ENCODE assay signal across 18 cellular contexts in the genomic region with DNA sequence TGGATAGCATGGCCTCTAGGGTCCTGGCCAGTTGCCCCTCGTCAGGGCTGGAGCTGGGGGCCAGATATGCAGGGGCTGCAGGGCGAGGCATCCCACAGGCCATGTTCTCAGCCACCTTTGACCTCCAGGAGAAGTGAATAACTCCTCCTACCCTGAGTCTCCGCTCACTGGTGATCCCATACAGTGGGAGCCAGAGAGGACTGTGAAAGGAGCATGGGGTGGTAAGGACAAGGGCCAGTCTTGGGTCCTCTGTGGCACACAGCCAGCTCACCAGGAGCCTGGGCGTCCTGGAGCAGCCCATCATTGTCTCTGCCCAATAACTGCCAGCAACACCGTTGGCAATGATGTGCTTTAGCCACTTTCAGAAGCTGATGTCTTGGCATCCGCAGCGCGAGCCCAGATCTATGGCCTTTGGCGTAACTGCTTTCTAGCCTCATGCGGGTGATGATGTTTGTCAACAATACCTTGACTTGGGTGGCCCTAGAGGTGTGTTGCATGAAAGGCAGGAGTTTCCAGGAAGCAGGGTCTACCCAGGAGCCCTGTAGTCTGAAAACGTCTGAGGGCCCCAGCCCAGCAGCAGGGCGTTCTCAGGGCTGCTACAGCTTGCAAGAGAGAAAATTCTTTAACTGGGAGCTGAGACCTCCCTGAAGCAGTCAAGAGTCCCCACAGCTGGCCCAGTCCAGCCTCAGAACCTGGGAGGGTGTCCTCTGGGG.
A peak's percentile ranks its signal among the peaks of the same experiment; 100 is the strongest.
DNase-seq lines count a peak whose midpoint lies in the region; ATAC-seq and TF ChIP-seq lines count a peak whose summit lies in the region.
"Had no signal": no experiment of that assay in that cellular context is flagged by ENCODE, and none has a peak within 500 bp of the region (broad histone marks: within the 10 kb centered on the region; RNA-seq: fewer than 3 reads in every experiment).

No MANE protein-coding gene starts in this region.

- no peak for ATAC-seq in left lung
- no peak for ATAC-seq in sciatic nerve
- no peak for ATAC-seq in effector memory CD8-positive, alpha-beta T cell (replicated peaks)
- ATAC-seq in HG03469 (IDR thresholded peaks at IDR 0.05; ENCODE audit: unreplicated experiment): no peak
- ATAC-seq: CD8-positive, alpha-beta T cell had no signal

- no peaks in the 10 kb centered on the region for H3K9me3 ChIP-seq in left lung
- H3K9me3 ChIP-seq: HAP-1 had no signal

- H3K4me3 ChIP-seq in left lung: no peak overlapping the region
- H3K4me3 ChIP-seq: HAP-1 had no signal

- H3K27ac Mint-ChIP-seq in effector memory CD8-positive, alpha-beta T cell: no peak overlapping the region
- H3K27ac Mint-ChIP-seq: CD8-positive, alpha-beta T cell; IgD-negative memory B cell had no signal

- no peaks in the 10 kb centered on the region for H3K36me3 ChIP-seq in left lung
- H3K36me3 ChIP-seq: HAP-1 had no signal

- H3K27ac ChIP-seq in left lung: no peak overlapping the region
- H3K27ac ChIP-seq: 22Rv1, RWPE1 had no signal

- H3K27me3 Mint-ChIP-seq in effector memory CD8-positive, alpha-beta T cell: peaks cover 50 to 75% of the 10 kb centered on the region in 2 donors

- H3K4me1 Mint-ChIP-seq in effector memory CD8-positive, alpha-beta T cell (ENCODE audit: low read depth in 2 of 2): no peaks in the 10 kb centered on the region

- intact Hi-C loops in left lung (cut with DNase I): no loop called here
- intact Hi-C loops in sciatic nerve (cut with DNase I): no loop called here

- peaks cover 0 to 21% of the 10 kb centered on the region in 2 donors for H3K27me3 ChIP-seq in left lung

- H3K9me3 Mint-ChIP-seq in effector memory CD8-positive, alpha-beta T cell: no peaks in the 10 kb centered on the region
- H3K9me3 Mint-ChIP-seq: CD8-positive, alpha-beta T cell had no signal

- H3K4me1 ChIP-seq in left lung: no peaks in the 10 kb centered on the region
- H3K4me1 ChIP-seq: HAP-1 had no signal

- no peak for TF ChIP-seq CTCF in left lung (IDR thresholded peaks at IDR 0.05)

- H3K4me3 Mint-ChIP-seq in effector memory CD8-positive, alpha-beta T cell: no peak overlapping the region
- H3K4me3 Mint-ChIP-seq: CD8-positive, alpha-beta T cell; IgD-negative memory B cell had no signal

- H3K36me3 Mint-ChIP-seq in effector memory CD8-positive, alpha-beta T cell (ENCODE audit: insufficient read depth): peaks cover 7% of the 10 kb centered on the region
- H3K36me3 Mint-ChIP-seq: CD8-positive, alpha-beta T cell had no signal

- peak; percentile 18 for DNase-seq in activated CD4-positive, CD25-positive, alpha-beta regulatory T cell treated with anti-CD3 and anti-CD28 coated beads, Interleukin-2, amount 50 U/mL, for 72 hours
- no peak for DNase-seq in activated CD4-positive, CD25-positive, alpha-beta regulatory T cell (lab: John Stamatoyannopoulos, UW)
- DNase-seq in D341Med (ENCODE audit: low spot score) (peak; percentile 19), left lung (peak; percentile 15 to 30), sciatic nerve (ENCODE audit: low spot score) (peak; percentile 36), GM19238 (ENCODE audit: insufficient read length, low spot score) (no peak)
- no peak for DNase-seq in effector memory CD8-positive, alpha-beta T cell
- DNase-seq: CD8-positive, alpha-beta T cell; DND-41; Kasumi-1; NCI-H1105 treated with DMSO at 0.1 percent for 48 hours; NCI-H1694 treated with DMSO at 0.1 percent for 48 hours; NCI-H748 treated with DMSO at 0.1 percent for 48 hours had no signal

Comparison
In these comparisons a context has a peak if more than half of its experiments do, and no peak if none do; other contexts are left out.
1. DNase-seq: peak in activated CD4-positive, CD25-positive, alpha-beta regulatory T cell treated with anti-CD3 and anti-CD28 coated beads, Interleukin-2, amount 50 U/mL, for 72 hours (single experiment), D341Med (single experiment), left lung (2 of 2) and sciatic nerve (single experiment); none in activated CD4-positive, CD25-positive, alpha-beta regulatory T cell (0 of 4), effector memory CD8-positive, alpha-beta T cell (0 of 3) and GM19238 (single experiment).